16 cellular contexts compared by ENCODE assay signal in the genomic region with DNA sequence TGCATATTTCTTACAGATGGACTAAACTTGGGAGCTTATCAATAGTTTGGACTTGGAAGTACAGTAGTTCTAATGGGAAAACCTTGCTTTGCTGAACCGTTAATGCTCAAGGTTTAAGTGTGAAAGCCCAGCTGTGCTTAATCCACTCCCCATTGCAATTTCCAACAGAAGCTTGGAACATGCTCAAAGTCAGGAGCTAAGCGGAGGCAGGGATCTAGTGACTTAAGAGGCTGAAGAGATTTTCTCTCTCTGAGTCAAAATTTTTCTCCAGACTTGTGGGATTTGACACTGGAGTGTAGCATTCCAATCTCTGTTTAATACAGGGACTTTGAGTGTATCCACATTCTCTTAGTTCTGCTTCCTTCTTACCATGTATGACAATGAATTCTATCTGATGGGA.
A peak's percentile ranks its signal among the peaks of the same experiment; 100 is the strongest.
DNase-seq lines count a peak whose midpoint lies in the region; ATAC-seq and TF ChIP-seq lines count a peak whose summit lies in the region.
"Had no signal": no experiment of that assay in that cellular context is flagged by ENCODE, and none has a peak within 500 bp of the region (broad histone marks: within the 10 kb centered on the region; RNA-seq: fewer than 3 reads in every experiment).

No MANE protein-coding gene starts in this region.

- no peak overlapping the region for H3K4me3 Mint-ChIP-seq in brain
- H3K4me3 Mint-ChIP-seq in T-helper 2 cell treated with Interferon-gamma antibody and Interleukin-4, amounts not matched to agents 5 μg/mL and 100 μg/mL, for 36 hours = no peak overlapping the region
- H3K4me3 Mint-ChIP-seq: HFFc6 had no signal

- peaks cover 21% of the 10 kb centered on the region for H3K27me3 Mint-ChIP-seq in brain
- no peaks in the 10 kb centered on the region for H3K27me3 Mint-ChIP-seq in T-helper 2 cell treated with Interferon-gamma antibody and Interleukin-4, amounts not matched to agents 5 μg/mL and 100 μg/mL, for 36 hours (ENCODE audit: low read depth)

- H2BK5ac ChIP-seq in mesendoderm (ENCODE audit: low read length) = no peak overlapping the region

- no peak overlapping the region for H2BK15ac ChIP-seq in mesendoderm (replicated peaks; ENCODE audit: low read depth)

- H3K9me3 Mint-ChIP-seq in brain = peaks cover 0 to 5% (median 0%) of the 10 kb centered on the region in 5 experiments
- H3K9me3 Mint-ChIP-seq in T-helper 2 cell treated with Interferon-gamma antibody and Interleukin-4, amounts not matched to agents 5 μg/mL and 100 μg/mL, for 36 hours = no peaks in the 10 kb centered on the region

- H3K27ac ChIP-seq in left ventricle myocardium inferior (replicated peaks) (peak overlapping the region; percentile 29), heart right ventricle (peak overlapping the region in 2 of 10 donors; percentile 7 to 20), mesendoderm (ENCODE audit: low read depth, low read length) (no peak overlapping the region)

- H3K27me3 ChIP-seq in left ventricle myocardium inferior (ENCODE audit: low read depth) (no peaks in the 10 kb centered on the region), heart right ventricle (no peaks in the 10 kb centered on the region), mesendoderm (ENCODE audit: insufficient read depth, low read length, poor library complexity) (no peaks in the 10 kb centered on the region)

- no peak overlapping the region for H4K5ac ChIP-seq in mesendoderm (ENCODE audit: low read length)

- H3K4me1 ChIP-seq in left ventricle myocardium inferior (peaks cover 29% of the 10 kb centered on the region), heart right ventricle (peaks cover 0 to 16% (median 0%) of the 10 kb centered on the region in 9 donors), mesendoderm (ENCODE audit: control insufficient read depth, low read depth, low read length) (no peaks in the 10 kb centered on the region)

- peak overlapping the region in 3 of 5 experiments; percentile 5 to 42 (median 14) for H3K27ac Mint-ChIP-seq in brain
- H3K27ac Mint-ChIP-seq in T-helper 2 cell treated with Interferon-gamma antibody and Interleukin-4, amounts not matched to agents 5 μg/mL and 100 μg/mL, for 36 hours = no peak overlapping the region
- H3K27ac Mint-ChIP-seq: HFFc6 had no signal

- no peak for DNase-seq in left ventricle myocardium inferior
- DNase-seq in heart right ventricle = no peak
- DNase-seq in mesendoderm = peak; percentile 22
- DNase-seq in T-helper 2 cell treated with Interferon-gamma antibody and Interleukin-4, amounts not matched to agents 5 μg/mL and 100 μg/mL, for 36 hours (ENCODE audit: low spot score) = no peak
- no peak for DNase-seq in activated CD4-positive, alpha-beta T cell treated with anti-CD3 and anti-CD28 coated beads for 4 hours
- no peak for DNase-seq in KBM-7
- DNase-seq in germinal center (ENCODE audit: low spot score) = no peak
- DNase-seq: 8988T, C1 segment of cervical spinal cord, HFFc6, NCI-H1105 treated with DMSO at 0.1 percent for 48 hours, NCI-H1694 treated with DMSO at 0.1 percent for 48 hours, NCI-H446, NCI-H774 had no signal

- no peak overlapping the region for H3K4ac ChIP-seq in mesendoderm (ENCODE audit: low read depth, low read length)

- in situ Hi-C loops in KBM-7 (cut with MboI; ENCODE audit: low pct_unique_long_range_greater_than_20kb, low sequenced_read_pairs) = no loop called here

- H3K79me1 ChIP-seq in mesendoderm (ENCODE audit: low read length) = no peaks in the 10 kb centered on the region

- H4K8ac ChIP-seq in mesendoderm (ENCODE audit: low read depth, low read length) = no peak overlapping the region

- peaks cover 27% of the 10 kb centered on the region for H3K4me1 Mint-ChIP-seq in brain
- no peaks in the 10 kb centered on the region for H3K4me1 Mint-ChIP-seq in T-helper 2 cell treated with Interferon-gamma antibody and Interleukin-4, amounts not matched to agents 5 μg/mL and 100 μg/mL, for 36 hours (ENCODE audit: low read depth)

- H3K9me3 ChIP-seq in left ventricle myocardium inferior (replicated peaks) (no peaks in the 10 kb centered on the region), heart right ventricle (peaks cover 0 to 12% (median 0%) of the 10 kb centered on the region in 11 donors)

- no peak overlapping the region for H2BK120ac ChIP-seq in mesendoderm (ENCODE audit: low read depth, low read length)

- H3K79me2 ChIP-seq in mesendoderm (ENCODE audit: control insufficient read depth, insufficient read depth, low read length) = no peaks in the 10 kb centered on the region

- no peak for TF ChIP-seq CTCF in left ventricle myocardium inferior (IDR thresholded peaks at IDR 0.05; ENCODE audit: borderline replicate concordance)
- no peak for TF ChIP-seq CTCF in heart right ventricle (IDR thresholded peaks at IDR 0.05)
- no peak for TF ChIP-seq CTCF in brain (conservative IDR thresholded peaks at IDR 0.05)

- WGBS in heart right ventricle, 2 donors = 29 to 36% methylated on average over 2 of the region's 2 CpGs
- no CpG with 5 or more reads among the region's 2 CpGs for WGBS in mesendoderm (ENCODE audit: extremely low coverage, insufficient coverage, low lambda C conversion rate)

- no peak overlapping the region for H2AK5ac ChIP-seq in mesendoderm (ENCODE audit: low read length)

- H3K23ac ChIP-seq in mesendoderm (ENCODE audit: low read length) = no peak overlapping the region

- no peak overlapping the region for H3K9ac ChIP-seq in mesendoderm (ENCODE audit: low read length)

- no peak overlapping the region for H3K4me2 ChIP-seq in mesendoderm (ENCODE audit: low read length)

- no peak overlapping the region for H3K4me3 ChIP-seq in left ventricle myocardium inferior
- no peak overlapping the region for H3K4me3 ChIP-seq in heart right ventricle
- no peak overlapping the region for H3K4me3 ChIP-seq in mesendoderm (ENCODE audit: low read length)

- no peak overlapping the region for H3K18ac ChIP-seq in mesendoderm (ENCODE audit: low read length)

- no peak for ATAC-seq in heart right ventricle
- ATAC-seq: Panc1 had no signal

- H3K36me3 Mint-ChIP-seq in brain = no peaks in the 10 kb centered on the region
- H3K36me3 Mint-ChIP-seq in T-helper 2 cell treated with Interferon-gamma antibody and Interleukin-4, amounts not matched to agents 5 μg/mL and 100 μg/mL, for 36 hours (ENCODE audit: low read depth) = no peaks in the 10 kb centered on the region

- H3K56ac ChIP-seq in mesendoderm (ENCODE audit: low read length) = no peak overlapping the region

- intact Hi-C loops in left ventricle myocardium inferior (cut with micrococcal nuclease) (no loop called here), heart right ventricle (cut with DNase I) (loop anchor here in 4 of 10 donors (10.0 kb wide), 3 partner anchors 239 to 341 kb away; no protein-coding TSS in a partner anchor)

- H3K36me3 ChIP-seq in left ventricle myocardium inferior (no peaks in the 10 kb centered on the region), heart right ventricle (no peaks in the 10 kb centered on the region), mesendoderm (ENCODE audit: control insufficient read depth, insufficient read depth, low read length) (no peaks in the 10 kb centered on the region)
